ENCODE assay signal across 7 cellular contexts in the genomic region with DNA sequence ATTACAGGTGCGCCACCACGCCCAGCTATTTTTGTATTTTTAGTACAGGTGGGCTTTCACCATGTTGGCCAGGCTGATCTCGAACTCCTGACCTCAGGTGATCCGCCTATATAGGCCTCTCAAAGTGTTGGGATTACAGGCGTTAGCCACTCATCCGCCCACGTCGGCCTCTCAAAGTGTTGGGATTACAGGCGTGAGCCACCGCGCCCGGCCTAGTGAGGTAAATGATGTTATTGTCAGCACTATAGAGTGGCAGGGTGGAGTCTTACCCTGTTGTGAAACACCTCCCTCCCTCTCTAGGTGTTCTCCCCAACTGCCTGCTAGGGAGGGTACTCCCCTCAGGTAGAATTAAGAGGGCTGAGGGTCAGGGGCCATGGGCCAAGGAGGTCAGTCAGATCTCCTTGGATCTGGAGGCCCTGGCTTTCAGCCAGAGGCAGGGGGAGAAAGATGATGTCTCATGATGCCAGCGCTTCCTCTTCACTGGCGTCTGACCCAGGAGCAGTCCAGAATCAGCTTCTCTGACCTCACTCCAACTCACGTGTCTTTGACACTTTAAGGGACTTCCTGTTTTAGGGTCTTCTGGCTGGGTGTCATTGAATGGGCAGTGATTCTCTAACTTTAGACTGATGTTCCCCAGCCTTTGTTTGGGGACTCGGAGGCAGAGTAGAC. TPM values are rescaled to one million over a fixed set of nuclear protein-coding genes. Genes with fewer than 3 reads are reported as not detected.
DNase-seq lines count a peak whose midpoint lies in the region; ATAC-seq and TF ChIP-seq lines count a peak whose summit lies in the region.

No MANE protein-coding gene starts in this region.

- peak overlapping the region; percentile 95 for H3K4me3 Mint-ChIP-seq in stimulated activated memory B cell treated with anti-CD40 and anti-IgM and Interleukin-4, amounts not matched to agents 10 μg/mL and 1 μg/mL and 100 μg/mL, for 72 hours

- no peak for TF ChIP-seq CTCF in HFF-Myc (IDR thresholded peaks at IDR 0.05; ENCODE audit: low read depth, low read length, missing control alignments)
- no peak for TF ChIP-seq CTCF in SU-DHL-6 (IDR thresholded peaks at IDR 0.05; ENCODE audit: insufficient read depth, low read length, poor library complexity, severe bottlenecking)

- H3K9me3 ChIP-seq in SU-DHL-6 (ENCODE audit: insufficient read depth, low read length) = no peaks in the 10 kb centered on the region

- H3K9ac ChIP-seq in SU-DHL-6 (ENCODE audit: low read length) = peak overlapping the region; percentile 86

- peak overlapping the region; percentile 95 for H3K27ac ChIP-seq in SU-DHL-6 (ENCODE audit: low read depth, low read length)

- peaks cover 4% of the 10 kb centered on the region for H3K27me3 Mint-ChIP-seq in stimulated activated memory B cell treated with anti-CD40 and anti-IgM and Interleukin-4, amounts not matched to agents 10 μg/mL and 1 μg/mL and 100 μg/mL, for 72 hours

- H3F3A ChIP-seq in SU-DHL-6 (ENCODE audit: insufficient read depth) = peaks cover 20% of the 10 kb centered on the region

- no peak for ATAC-seq in stimulated activated memory B cell treated with anti-CD40 and anti-IgM and Interleukin-4, amounts not matched to agents 10 μg/mL and 1 μg/mL and 100 μg/mL, for 72 hours

- DNase-seq in HFF-Myc (ENCODE audit: extremely low read depth, low read depth) (no peak), foreskin melanocyte (peak; percentile 53), T-helper 9 cell (no peak), NCI-H2081 treated with DMSO at 0.1 percent for 48 hours (lab: John Stamatoyannopoulos, UW) (no peak), cardiac septum (ENCODE audit: low spot score) (no peak)

- H3K9me3 Mint-ChIP-seq in stimulated activated memory B cell treated with anti-CD40 and anti-IgM and Interleukin-4, amounts not matched to agents 10 μg/mL and 1 μg/mL and 100 μg/mL, for 72 hours = no peaks in the 10 kb centered on the region

- H4K20me1 ChIP-seq in SU-DHL-6 (ENCODE audit: low read depth, low read length) = no peaks in the 10 kb centered on the region

- H3K79me2 ChIP-seq in SU-DHL-6 (ENCODE audit: insufficient read depth, low read length) = peaks cover 30% of the 10 kb centered on the region

- peaks cover 26% of the 10 kb centered on the region for H3K36me3 Mint-ChIP-seq in stimulated activated memory B cell treated with anti-CD40 and anti-IgM and Interleukin-4, amounts not matched to agents 10 μg/mL and 1 μg/mL and 100 μg/mL, for 72 hours

- H3K4me1 Mint-ChIP-seq in stimulated activated memory B cell treated with anti-CD40 and anti-IgM and Interleukin-4, amounts not matched to agents 10 μg/mL and 1 μg/mL and 100 μg/mL, for 72 hours = peaks cover 45% of the 10 kb centered on the region

- H3K4me2 ChIP-seq in SU-DHL-6 (ENCODE audit: low read depth, low read length, poor library complexity, severe bottlenecking) = peak overlapping the region; percentile 88

- H3K4me3 ChIP-seq in HFF-Myc (replicated peaks; ENCODE audit: low read depth, low read length) (peak overlapping the region; percentile 88), SU-DHL-6 (ENCODE audit: insufficient read depth, low read length, poor library complexity, severe bottlenecking) (peak overlapping the region; percentile 88)

- H3K27me3 ChIP-seq in SU-DHL-6 (ENCODE audit: low read length) = no peaks in the 10 kb centered on the region

- H2AFZ ChIP-seq in SU-DHL-6 (ENCODE audit: low read depth, low read length, severe bottlenecking) = no peak overlapping the region

- no peaks in the 10 kb centered on the region for H3K36me3 ChIP-seq in SU-DHL-6 (ENCODE audit: low read length)

- intact Hi-C loops in cardiac septum (cut with DNase I) = no loop called here

- peak overlapping the region; percentile 99 for H3K27ac Mint-ChIP-seq in stimulated activated memory B cell treated with anti-CD40 and anti-IgM and Interleukin-4, amounts not matched to agents 10 μg/mL and 1 μg/mL and 100 μg/mL, for 72 hours

- no peaks in the 10 kb centered on the region for H3K9me2 ChIP-seq in SU-DHL-6 (replicated peaks; ENCODE audit: insufficient read depth, low read length)

RNA-seq across cellular contexts. Expression of a gene that starts 2.0 kb away (rescaled TPM):
- 32.5 TPM for total RNA-seq in cardiac septum

RNA-seq across cellular contexts. Expression of a gene that starts 28.9 kb away (rescaled TPM):
- total RNA-seq in cardiac septum = 2.3 TPM

RNA-seq across cellular contexts. Expression of a gene that starts 30.7 kb away (rescaled TPM):
- not detected for total RNA-seq in cardiac septum

RNA-seq across cellular contexts. Expression of a gene that starts 47.9 kb away (rescaled TPM):
- total RNA-seq in cardiac septum = 24.1 TPM

RNA-seq across cellular contexts. Expression of a gene that starts 50.3 kb away (rescaled TPM):
- 18.8 TPM for total RNA-seq in cardiac septum
